1 cellular context compared by ENCODE assay signal in genomic region chr15:60479361-60479684, GRCh38.
TF ChIP-seq lines count a peak whose summit lies in the region.

No MANE protein-coding gene starts in this region.

TF ChIP-seq in HEK293, 187 proteins besides CTCF, POLR2A, EP300 and RAD21 (continued from another document):
- TF ChIP-seq ZNF518A (tag by site-specific recombination; conservative IDR thresholded peaks at IDR 0.05; ENCODE audit: low read depth) (no peak), ZFP37 (tag by site-specific recombination; IDR thresholded peaks at IDR 0.05) (no peak), OVOL3 (tag by site-specific recombination; IDR thresholded peaks at IDR 0.05) (no peak), ZNF24 (tag by site-specific recombination; IDR thresholded peaks at IDR 0.05) (0 out of 2 replicates have a peak, but pooled peaks have one; percentile 1), ZFHX2 (tag by site-specific recombination; conservative IDR thresholded peaks at IDR 0.05) (no peak), GLIS1 (tag by site-specific recombination; IDR thresholded peaks at IDR 0.05) (no peak)
